ENCODE assay signal across 7 cellular contexts in genomic region chr3:131200636-131201199, GRCh38.
"Had no signal": no experiment of that assay in that cellular context is flagged by ENCODE, and none has a peak within 500 bp of the region (broad histone marks: within the 10 kb centered on the region; RNA-seq: fewer than 3 reads in every experiment).

No MANE protein-coding gene starts in this region.

- H3K4me3 Mint-ChIP-seq: IgD-negative memory B cell had no signal

- FAIRE-seq: HTR-8/SVneo had no signal

- H3K27ac Mint-ChIP-seq: IgD-negative memory B cell had no signal

- H3K4me2 ChIP-seq: KMS-11 had no signal

- H3K27ac ChIP-seq: HL-60, KMS-11 had no signal

- H3K4me1 Mint-ChIP-seq: IgD-negative memory B cell had no signal

- DNase-seq: IMR-90, KBM-7, KG1 had no signal

- H3K9ac ChIP-seq: KMS-11 had no signal
